Comparison of ENCODE assay signal across 1 cellular context in the genomic region with DNA sequence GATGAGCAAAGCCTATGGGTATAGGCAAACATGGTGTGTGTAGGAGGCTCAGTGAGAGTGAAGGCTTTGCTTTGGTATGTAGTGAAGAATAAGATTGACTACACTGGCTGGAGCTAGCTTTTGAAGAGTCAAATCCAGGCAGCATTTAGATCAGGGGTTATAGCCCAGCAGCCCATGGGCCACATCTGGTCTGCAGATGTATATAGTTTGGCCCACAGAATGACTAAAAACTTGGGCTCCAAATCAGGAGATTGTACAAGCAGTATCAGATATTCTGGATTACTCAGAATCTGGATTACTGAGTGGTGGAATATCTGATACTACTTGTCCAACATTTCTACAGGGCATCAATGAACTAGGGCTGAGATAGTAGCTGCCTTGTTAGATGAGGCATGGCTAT.
TF ChIP-seq lines count a peak whose summit lies in the region.

No MANE protein-coding gene starts in this region.

TF ChIP-seq in H1, 55 proteins besides CTCF, POLR2A, EP300 and RAD21 (continued from another document):
- TF ChIP-seq ZNF274 (IDR thresholded peaks at IDR 0.05; ENCODE audit: borderline replicate concordance, extremely low read depth, low read length) (no peak), YY1 (IDR thresholded peaks at IDR 0.05; ENCODE audit: low read depth, low read length) (no peak), TCF12 (IDR thresholded peaks at IDR 0.05; ENCODE audit: low read depth, low read length) (no peak), HDAC6 (IDR thresholded peaks at IDR 0.05; ENCODE audit: low read depth, low read length) (no peak), RNF2 (IDR thresholded peaks at IDR 0.05; ENCODE audit: borderline replicate concordance, low read depth, low read length, missing control alignments, poor library complexity, severe bottlenecking) (no peak), KDM5A (IDR thresholded peaks at IDR 0.05; ENCODE audit: low read length) (no peak), SIN3A (conservative IDR thresholded peaks at IDR 0.05 in 1 of 2, IDR thresholded peaks at IDR 0.05 in 1 of 2; ENCODE audit: low read depth in 1 of 2, low read length in 2 of 2) (no peak), SP1 (IDR thresholded peaks at IDR 0.05; ENCODE audit: low read depth, low read length) (no peak), JUN (IDR thresholded peaks at IDR 0.05; ENCODE audit: low read depth, low read length) (no peak)
- TF ChIP-seq, protein P1, sequence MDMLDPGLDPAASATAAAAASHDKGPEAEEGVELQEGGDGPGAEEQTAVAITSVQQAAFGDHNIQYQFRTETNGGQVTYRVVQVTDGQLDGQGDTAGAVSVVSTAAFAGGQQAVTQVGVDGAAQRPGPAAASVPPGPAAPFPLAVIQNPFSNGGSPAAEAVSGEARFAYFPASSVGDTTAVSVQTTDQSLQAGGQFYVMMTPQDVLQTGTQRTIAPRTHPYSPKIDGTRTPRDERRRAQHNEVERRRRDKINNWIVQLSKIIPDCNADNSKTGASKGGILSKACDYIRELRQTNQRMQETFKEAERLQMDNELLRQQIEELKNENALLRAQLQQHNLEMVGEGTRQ (IDR thresholded peaks at IDR 0.05; ENCODE audit: low read length), result no peak
- TF ChIP-seq, protein P2, sequence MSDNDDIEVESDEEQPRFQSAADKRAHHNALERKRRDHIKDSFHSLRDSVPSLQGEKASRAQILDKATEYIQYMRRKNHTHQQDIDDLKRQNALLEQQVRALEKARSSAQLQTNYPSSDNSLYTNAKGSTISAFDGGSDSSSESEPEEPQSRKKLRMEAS (IDR thresholded peaks at IDR 0.05), result no peak
